ENCODE assay signal across 13 cellular contexts in genomic region chr4:123939621-123940020, GRCh38.
DNase-seq lines count a peak whose midpoint lies in the region; ATAC-seq, FAIRE-seq and TF ChIP-seq lines count a peak whose summit lies in the region.
"Had no signal": no experiment of that assay in that cellular context is flagged by ENCODE, and none has a peak within 500 bp of the region (broad histone marks: within the 10 kb centered on the region; RNA-seq: fewer than 3 reads in every experiment).

No MANE protein-coding gene starts in this region.

- FAIRE-seq in HTR-8/SVneo (lab: Jason Lieb, UNC) = peak; percentile 49
- FAIRE-seq: D721Med had no signal

- no peak overlapping the region for H3K4me3 Mint-ChIP-seq in chondrocyte (ENCODE audit: unreplicated experiment)
- no peak overlapping the region for H3K4me3 Mint-ChIP-seq in activated T-cell treated with anti-CD3 and anti-CD28 coated beads, Interleukin-2, amount 50 U/mL, for 72 hours

- no peak for TF ChIP-seq CTCF in chondrocyte (IDR thresholded peaks at IDR 0.05)

- in situ Hi-C loops in Caki2 (cut with HindIII; ENCODE audit: low pct_unique_long_range_greater_than_20kb, low sequenced_read_pairs) = no loop called here

- DNase-seq in Caki2 (ENCODE audit: low read depth) (peak; percentile 3), HTR-8/SVneo (ENCODE audit: insufficient read length, low spot score) (peak; percentile 74), chondrocyte (ENCODE audit: low spot score) (no peak), lung microvascular endothelial cell (ENCODE audit: low read depth in 2 of 2) (peak; percentile 85 to 92), NCI-H2196 (lab: John Stamatoyannopoulos, UW; ENCODE audit: unreplicated experiment) (no peak), NCI-H345 treated with DMSO at 0.1 percent for 48 hours (lab: John Stamatoyannopoulos, UW; ENCODE audit: unreplicated experiment) (no peak)
- no peak for DNase-seq in activated T-cell treated with anti-CD3 and anti-CD28 coated beads, Interleukin-2, amount 50 U/mL, for 72 hours
- DNase-seq: activated CD8-positive, alpha-beta memory T cell treated with anti-CD3 and anti-CD28 coated beads for 24 hours; amygdala; gastrocnemius medialis; T-helper 1 cell had no signal

- H3K9me3 Mint-ChIP-seq in chondrocyte (ENCODE audit: low read depth) = no peaks in the 10 kb centered on the region
- H3K9me3 Mint-ChIP-seq in activated T-cell treated with anti-CD3 and anti-CD28 coated beads, Interleukin-2, amount 50 U/mL, for 72 hours = peaks cover 0 to 2% of the 10 kb centered on the region in 2 donors

- H3K27ac Mint-ChIP-seq in chondrocyte (ENCODE audit: unreplicated experiment) = peak overlapping the region; percentile 57
- no peak overlapping the region for H3K27ac Mint-ChIP-seq in activated T-cell treated with anti-CD3 and anti-CD28 coated beads, Interleukin-2, amount 50 U/mL, for 72 hours

- no peak for ATAC-seq in activated T-cell treated with anti-CD3 and anti-CD28 coated beads, Interleukin-2, amount 50 U/mL, for 72 hours (replicated peaks in 1 of 2)
- ATAC-seq in HG03457 (IDR thresholded peaks at IDR 0.05; ENCODE audit: unreplicated experiment) = no peak

- no peaks in the 10 kb centered on the region for H3K27me3 Mint-ChIP-seq in chondrocyte (ENCODE audit: low read depth)
- peaks cover 6% of the 10 kb centered on the region for H3K27me3 Mint-ChIP-seq in activated T-cell treated with anti-CD3 and anti-CD28 coated beads, Interleukin-2, amount 50 U/mL, for 72 hours (ENCODE audit: low read depth)

- peaks cover 39% of the 10 kb centered on the region for H3K4me1 Mint-ChIP-seq in chondrocyte (ENCODE audit: low read depth)
- no peaks in the 10 kb centered on the region for H3K4me1 Mint-ChIP-seq in activated T-cell treated with anti-CD3 and anti-CD28 coated beads, Interleukin-2, amount 50 U/mL, for 72 hours (ENCODE audit: low read depth)

- H3K36me3 Mint-ChIP-seq in chondrocyte (ENCODE audit: low read depth) = no peaks in the 10 kb centered on the region
- H3K36me3 Mint-ChIP-seq in activated T-cell treated with anti-CD3 and anti-CD28 coated beads, Interleukin-2, amount 50 U/mL, for 72 hours (ENCODE audit: insufficient read depth in 2 of 2) = no peaks in the 10 kb centered on the region

Comparison
In these comparisons a context has a peak if more than half of its experiments do, and no peak if none do; other contexts are left out.
1. DNase-seq: peak in Caki2 (single experiment), HTR-8/SVneo (single experiment) and lung microvascular endothelial cell (2 of 2); none in chondrocyte (single experiment), activated T-cell treated with anti-CD3 and anti-CD28 coated beads, Interleukin-2, amount 50 U/mL, for 72 hours (0 of 2), NCI-H2196 (single experiment) and NCI-H345 treated with DMSO at 0.1 percent for 48 hours (single experiment).